ENCODE assay signal across 10 cellular contexts in the genomic region with DNA sequence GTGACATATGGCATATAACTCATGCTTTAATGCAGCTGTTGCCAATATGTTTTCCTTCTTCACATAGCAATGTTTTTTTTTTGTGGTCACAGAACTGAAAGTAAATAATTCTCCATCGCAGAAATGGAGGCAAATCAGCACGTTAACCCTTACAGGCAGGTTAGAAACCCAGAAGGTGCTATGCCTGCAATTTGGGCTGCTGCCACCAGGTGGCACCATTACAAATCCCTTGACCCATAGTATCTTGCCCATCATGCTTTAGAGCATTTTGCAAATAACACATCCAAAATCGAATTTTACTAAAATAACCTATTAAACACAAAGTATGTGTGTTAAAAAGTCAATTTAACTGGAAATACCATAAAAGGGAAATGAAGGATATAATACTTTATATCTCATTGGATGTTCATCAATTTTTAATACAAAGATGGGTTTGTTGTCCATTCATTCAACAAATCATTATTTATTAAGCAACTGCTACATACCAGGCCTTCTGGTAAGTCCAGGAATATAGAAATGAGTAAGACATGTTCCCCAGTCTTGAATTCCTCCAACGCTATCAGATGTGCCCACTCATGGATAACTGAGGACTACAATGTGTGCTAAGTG.
DNase-seq lines count a peak whose midpoint lies in the region; ATAC-seq and TF ChIP-seq lines count a peak whose summit lies in the region.
"Had no signal": no experiment of that assay in that cellular context is flagged by ENCODE, and none has a peak within 500 bp of the region (broad histone marks: within the 10 kb centered on the region; RNA-seq: fewer than 3 reads in every experiment).

No MANE protein-coding gene starts in this region.

- intact Hi-C loops in esophagus muscularis mucosa (cut with DNase I), result no loop called here

- H3K9ac ChIP-seq in NT2/D1 (ENCODE audit: insufficient read length, low read depth), result no peak overlapping the region

- H3K36me3 ChIP-seq in NT2/D1 (ENCODE audit: insufficient read depth, insufficient read length, low read length) (no peaks in the 10 kb centered on the region), esophagus muscularis mucosa (no peaks in the 10 kb centered on the region)
- H3K36me3 ChIP-seq: thoracic aorta had no signal

- peak in 2 of 3 experiments; percentile 9 to 21 for TF ChIP-seq CTCF in esophagus muscularis mucosa (IDR thresholded peaks at IDR 0.05)
- peak; percentile 88 for TF ChIP-seq CTCF in type B pancreatic cell (conservative IDR thresholded peaks at IDR 0.05)

- no peak overlapping the region for H3K4me3 Mint-ChIP-seq in type B pancreatic cell
- H3K4me3 Mint-ChIP-seq: activated naive CD8-positive, alpha-beta T cell had no signal

- no peak overlapping the region for H3K4me3 ChIP-seq in NT2/D1 (ENCODE audit: insufficient read length, low read depth)
- H3K4me3 ChIP-seq in esophagus muscularis mucosa, result no peak overlapping the region
- H3K4me3 ChIP-seq: thoracic aorta had no signal

- no peaks in the 10 kb centered on the region for H3K4me1 ChIP-seq in NT2/D1 (ENCODE audit: insufficient read depth, insufficient read length)
- no peaks in the 10 kb centered on the region for H3K4me1 ChIP-seq in esophagus muscularis mucosa

- no peak for ATAC-seq in HG02840 (IDR thresholded peaks at IDR 0.05; ENCODE audit: low FRiP score, unreplicated experiment)

- H3K27me3 Mint-ChIP-seq in type B pancreatic cell, result no peaks in the 10 kb centered on the region
- H3K27me3 Mint-ChIP-seq: activated naive CD8-positive, alpha-beta T cell had no signal

- H3K27ac Mint-ChIP-seq in type B pancreatic cell, result no peak overlapping the region
- H3K27ac Mint-ChIP-seq: activated naive CD8-positive, alpha-beta T cell had no signal

- 60% methylated on average over 4 of the region's 4 CpGs for WGBS in esophagus muscularis mucosa

- DNase-seq in stimulated activated CD4-positive, alpha-beta T cell treated with anti-CD3 and anti-CD28 coated beads, Interleukin-4, amount 100 ng/mL, for 48 hours (ENCODE audit: low read depth in 2 of 2), result peak; percentile 6 to 9
- DNase-seq in stimulated activated CD4-positive, alpha-beta T cell treated with anti-CD3 and anti-CD28 coated beads, Interleukin-12 subunit alpha, Interleukin-12 subunit beta, amount 100 ng/mL, for 4 hours, result no peak
- DNase-seq in NT2/D1 (ENCODE audit: low read depth, low spot score) (peak; percentile 33), esophagus muscularis mucosa (ENCODE audit: extremely low spot score) (no peak), type B pancreatic cell (ENCODE audit: extremely low spot score, unreplicated experiment) (no peak), HCEC 1CT (no peak), anterior cingulate cortex (lab: John Stamatoyannopoulos, UW) (no peak)

- H3K4me1 Mint-ChIP-seq in type B pancreatic cell (ENCODE audit: unreplicated experiment), result no peaks in the 10 kb centered on the region

- H3K27me3 ChIP-seq in NT2/D1 (ENCODE audit: insufficient read depth, insufficient read length) (no peaks in the 10 kb centered on the region), esophagus muscularis mucosa (no peaks in the 10 kb centered on the region)

- no peak for TF ChIP-seq POLR2A in esophagus muscularis mucosa (IDR thresholded peaks at IDR 0.05; ENCODE audit: low read depth)

- no peak overlapping the region for H3K27ac ChIP-seq in esophagus muscularis mucosa (replicated peaks in 1 of 4)
- H3K27ac ChIP-seq: thoracic aorta had no signal

- no peak for TF ChIP-seq EP300 in esophagus muscularis mucosa (IDR thresholded peaks at IDR 0.05)

- H3K9me3 Mint-ChIP-seq in type B pancreatic cell, result peaks cover 5% of the 10 kb centered on the region

- no peaks in the 10 kb centered on the region for H3K36me3 Mint-ChIP-seq in type B pancreatic cell

- H3K9me3 ChIP-seq in NT2/D1 (ENCODE audit: insufficient read depth, low read length) (peaks cover 17% of the 10 kb centered on the region), esophagus muscularis mucosa (peaks cover 0 to 17% (median 10%) of the 10 kb centered on the region in 4 donors)
- H3K9me3 ChIP-seq: thoracic aorta had no signal

Comparison
In these comparisons a context has a peak if more than half of its experiments do, and no peak if none do; other contexts are left out.
1. DNase-seq: peak in stimulated activated CD4-positive, alpha-beta T cell treated with anti-CD3 and anti-CD28 coated beads, Interleukin-4, amount 100 ng/mL, for 48 hours (2 of 2) and NT2/D1 (single experiment); none in stimulated activated CD4-positive, alpha-beta T cell treated with anti-CD3 and anti-CD28 coated beads, Interleukin-12 subunit alpha, Interleukin-12 subunit beta, amount 100 ng/mL, for 4 hours (single experiment), esophagus muscularis mucosa (single experiment), type B pancreatic cell (single experiment), HCEC 1CT (single experiment) and anterior cingulate cortex (0 of 58).